Comparison of ENCODE assay signal across 8 cellular contexts in genomic region chr11:31340903-31341572, GRCh38. TPM values are rescaled to one million over a fixed set of nuclear protein-coding genes. Genes with fewer than 3 reads are reported as not detected.
DNase-seq lines count a peak whose midpoint lies in the region; ATAC-seq and TF ChIP-seq lines count a peak whose summit lies in the region.

No MANE protein-coding gene starts in this region.

- no peak for ATAC-seq in activated T-cell treated with anti-CD3 and anti-CD28 coated beads, Interleukin-2, amount 50 U/mL, for 72 hours (replicated peaks in 1 of 2)
- peak; percentile 78 for ATAC-seq in WTC11
- ATAC-seq in HG03039 (IDR thresholded peaks at IDR 0.05; ENCODE audit: unreplicated experiment), result no peak

- CTCF ChIA-PET in WTC11 (lab: Charles Lee), result interaction anchor here (0.6 to 1.5 kb wide), 17 partner anchors 8 to 835 kb away, joined by 3 to 13 read pairs (median 4); partner anchors contain the start of genes DCDC1 and DNAJC24

- peaks cover 10% of the 10 kb centered on the region for H3K27me3 Mint-ChIP-seq in activated T-cell treated with anti-CD3 and anti-CD28 coated beads, Interleukin-2, amount 50 U/mL, for 72 hours (ENCODE audit: low read depth)
- H3K27me3 Mint-ChIP-seq in WTC11 (ENCODE audit: low read depth), result no peaks in the 10 kb centered on the region

- H3K36me3 Mint-ChIP-seq in activated T-cell treated with anti-CD3 and anti-CD28 coated beads, Interleukin-2, amount 50 U/mL, for 72 hours (ENCODE audit: insufficient read depth in 2 of 2), result no peaks in the 10 kb centered on the region
- peaks cover 2% of the 10 kb centered on the region; the same call in 1 of the 2 replicates for H3K36me3 Mint-ChIP-seq in WTC11

- no peaks in the 10 kb centered on the region for H3K9me3 Mint-ChIP-seq in activated T-cell treated with anti-CD3 and anti-CD28 coated beads, Interleukin-2, amount 50 U/mL, for 72 hours
- H3K9me3 Mint-ChIP-seq in WTC11, result peaks cover 3% of the 10 kb centered on the region

- no peaks in the 10 kb centered on the region for H3K4me1 Mint-ChIP-seq in activated T-cell treated with anti-CD3 and anti-CD28 coated beads, Interleukin-2, amount 50 U/mL, for 72 hours (ENCODE audit: low read depth)
- H3K4me1 Mint-ChIP-seq in WTC11, result peaks cover 4% of the 10 kb centered on the region

- peak; percentile 7 to 23 for DNase-seq in activated T-cell treated with anti-CD3 and anti-CD28 coated beads, Interleukin-2, amount 50 U/mL, for 72 hours
- DNase-seq in activated T-cell treated with anti-CD3 and anti-CD28 coated beads, Interleukin-2, amount 50 U/mL, for 1 hour, result no peak
- DNase-seq in HuH-7.5 (ENCODE audit: low spot score) (peak; percentile 22), WTC11 (ENCODE audit: low spot score) (peak; percentile 26), kidney tubule cell (ENCODE audit: low spot score) (peak; percentile 25), NCI-H2196 (lab: John Stamatoyannopoulos, UW; ENCODE audit: unreplicated experiment) (no peak), globus pallidus (ENCODE audit: low spot score) (no peak)

- no peak overlapping the region for H3K27ac Mint-ChIP-seq in activated T-cell treated with anti-CD3 and anti-CD28 coated beads, Interleukin-2, amount 50 U/mL, for 72 hours
- no peak overlapping the region for H3K27ac Mint-ChIP-seq in WTC11

- peak; percentile 40 for TF ChIP-seq CTCF in WTC11 (IDR thresholded peaks at IDR 0.05)

- no peak overlapping the region for H3K4me3 Mint-ChIP-seq in activated T-cell treated with anti-CD3 and anti-CD28 coated beads, Interleukin-2, amount 50 U/mL, for 72 hours
- H3K4me3 Mint-ChIP-seq in WTC11, result no peak overlapping the region

- POLR2A ChIA-PET in WTC11 (lab: Charles Lee), result no interaction called here

TF ChIP-seq in WTC11, 78 proteins besides CTCF, POLR2A, EP300 and RAD21:
- no peak for TF ChIP-seq JAZF1 (CRISPR knock-in tag; IDR thresholded peaks at IDR 0.05)
- no peak for TF ChIP-seq GABPB1 (CRISPR knock-in tag; IDR thresholded peaks at IDR 0.05)
- TF ChIP-seq HMGXB4 (CRISPR knock-in tag; IDR thresholded peaks at IDR 0.05), result no peak
- no peak for TF ChIP-seq RORB (CRISPR knock-in tag; IDR thresholded peaks at IDR 0.05)
TF ChIP-seq in WTC11: peak in this region for 0.

RNA-seq across cellular contexts. Expression of gene DCDC1, which starts 28.5 kb away (rescaled TPM):
- under 1 TPM in 1 of 2 donors, not detected in 1; 0.42 TPM for total RNA-seq in activated T-cell treated with anti-CD3 and anti-CD28 coated beads, Interleukin-2, amount 50 U/mL, for 72 hours
- 0.22 to 0.25 TPM (median 0.25 TPM) in 3 replicates for total RNA-seq in WTC11 (2021)

RNA-seq across cellular contexts. Expression of gene DNAJC24, which starts 28.6 kb away (rescaled TPM):
- total RNA-seq in activated T-cell treated with anti-CD3 and anti-CD28 coated beads, Interleukin-2, amount 50 U/mL, for 72 hours, result 10 to 100 TPM; 16.8 to 20.1 TPM
- 14.6 to 17.8 TPM (median 15.4 TPM) in 3 replicates for total RNA-seq in WTC11 (2021)

Comparison
In these comparisons a context has a peak if more than half of its experiments do, and no peak if none do; other contexts are left out.
1. DNase-seq: peak in activated T-cell treated with anti-CD3 and anti-CD28 coated beads, Interleukin-2, amount 50 U/mL, for 72 hours (2 of 2), HuH-7.5 (single experiment), WTC11 (single experiment) and kidney tubule cell (single experiment); none in activated T-cell treated with anti-CD3 and anti-CD28 coated beads, Interleukin-2, amount 50 U/mL, for 1 hour (single experiment), NCI-H2196 (single experiment) and globus pallidus (single experiment).